In genomic region chr1:62487956-62488355, GRCh38 we compare ENCODE assay signal across 19 cellular contexts. TPM values are rescaled to one million over a fixed set of nuclear protein-coding genes. Genes with fewer than 3 reads are reported as not detected.
A peak's percentile ranks its signal among the peaks of the same experiment; 100 is the strongest.
DNase-seq lines count a peak whose midpoint lies in the region; ATAC-seq, FAIRE-seq and TF ChIP-seq lines count a peak whose summit lies in the region.
"Had no signal": no experiment of that assay in that cellular context is flagged by ENCODE, and none has a peak within 500 bp of the region (broad histone marks: within the 10 kb centered on the region; RNA-seq: fewer than 3 reads in every experiment).

No MANE protein-coding gene starts in this region.

- H3K4me1 Mint-ChIP-seq in GM23338 (peaks cover 13% of the 10 kb centered on the region), WTC11 (peaks cover 9% of the 10 kb centered on the region), nephron progenitor cell (no peaks in the 10 kb centered on the region)
- H3K4me1 Mint-ChIP-seq: CD4-positive, CD25-positive, alpha-beta regulatory T cell had no signal

- H3K79me2 ChIP-seq in GM23338 (replicated peaks; ENCODE audit: insufficient read depth): no peaks in the 10 kb centered on the region

- H3K4me3 Mint-ChIP-seq in GM23338 (no peak overlapping the region), WTC11 (no peak overlapping the region), nephron progenitor cell (no peak overlapping the region)
- H3K4me3 Mint-ChIP-seq: B cell; CD4-positive, CD25-positive, alpha-beta regulatory T cell; CD8-positive, alpha-beta T cell had no signal

- H3K27me3 Mint-ChIP-seq in GM23338 (ENCODE audit: insufficient read depth, low read depth, poor library complexity) (peaks cover 10% of the 10 kb centered on the region), WTC11 (ENCODE audit: low read depth) (no peaks in the 10 kb centered on the region), nephron progenitor cell (ENCODE audit: low read depth, poor library complexity) (no peaks in the 10 kb centered on the region)
- H3K27me3 Mint-ChIP-seq: B cell; CD4-positive, CD25-positive, alpha-beta regulatory T cell had no signal

- H3K4me3 ChIP-seq in GM23338: no peak overlapping the region
- H3K4me3 ChIP-seq: BLaER1 had no signal

- H3K27ac Mint-ChIP-seq in GM23338: no peak overlapping the region
- H3K27ac Mint-ChIP-seq in WTC11: peak overlapping the region; percentile 90; the same call in 1 of the 2 replicates
- peak overlapping the region; percentile 56 for H3K27ac Mint-ChIP-seq in nephron progenitor cell
- H3K27ac Mint-ChIP-seq: B cell; CD4-positive, CD25-positive, alpha-beta regulatory T cell; CD8-positive, alpha-beta T cell had no signal

- no peak for FAIRE-seq in H54 (lab: Jason Lieb, UNC)
- FAIRE-seq: GM12892 had no signal

- H3K27ac ChIP-seq in GM23338 (ENCODE audit: low read depth): no peak overlapping the region
- H3K27ac ChIP-seq: 22Rv1, BLaER1, C4-2B had no signal

- H3K27me3 ChIP-seq in GM23338 (ENCODE audit: insufficient read depth): no peaks in the 10 kb centered on the region
- H3K27me3 ChIP-seq: BLaER1 had no signal

- H3K36me3 ChIP-seq in GM23338 (ENCODE audit: insufficient read depth): no peaks in the 10 kb centered on the region

- no peak overlapping the region for H2AFZ ChIP-seq in GM23338

- H3K9me2 ChIP-seq in GM23338 (ENCODE audit: insufficient read depth): no peaks in the 10 kb centered on the region

- ATAC-seq in GM23338 (peak; percentile 93), WTC11 (peak; percentile 88), HG02623 (IDR thresholded peaks at IDR 0.05; ENCODE audit: unreplicated experiment) (no peak)
- ATAC-seq: CD8-positive, alpha-beta T cell had no signal

- no peak overlapping the region for H3K4me2 ChIP-seq in GM23338
- H3K4me2 ChIP-seq: BLaER1 had no signal

- DNase-seq in GM23338 (ENCODE audit: low spot score): peak; percentile 8
- DNase-seq in WTC11 (ENCODE audit: low spot score): no peak
- peak; percentile 5 for DNase-seq in iPS-NIHi11 (ENCODE audit: low spot score)
- no peak for DNase-seq in nephron progenitor cell
- DNase-seq in H54 (ENCODE audit: insufficient read length, low spot score): no peak
- no peak for DNase-seq in hypothalamus (lab: John Stamatoyannopoulos, UW)
- DNase-seq in activated T-cell treated with anti-CD3 and anti-CD28 coated beads, Interleukin-2, amount 50 U/mL, for 48 hours: no peak
- DNase-seq: Caco-2; CD4-positive, CD25-positive, alpha-beta regulatory T cell; CD8-positive, alpha-beta T cell; DMS153; DND-41; HCEC 1CT had no signal

- CTCF ChIA-PET in WTC11 (lab: Charles Lee): no interaction called here

- H3K36me3 Mint-ChIP-seq in GM23338 (ENCODE audit: low read depth) (peaks cover 6% of the 10 kb centered on the region; the same call in 2 of the 3 replicates), WTC11 (peaks cover 7% of the 10 kb centered on the region), nephron progenitor cell (ENCODE audit: low read depth) (peaks cover 55% of the 10 kb centered on the region)

- POLR2A ChIA-PET in WTC11 (lab: Charles Lee): no interaction called here

- no peaks in the 10 kb centered on the region for H3F3A ChIP-seq in GM23338 (replicated peaks; ENCODE audit: low read depth)

- no peaks in the 10 kb centered on the region for H4K20me1 ChIP-seq in GM23338 (replicated peaks; ENCODE audit: insufficient read depth)
- H4K20me1 ChIP-seq: BLaER1 had no signal

- H3K9me3 Mint-ChIP-seq in GM23338 (no peaks in the 10 kb centered on the region), WTC11 (no peaks in the 10 kb centered on the region), nephron progenitor cell (no peaks in the 10 kb centered on the region)
- H3K9me3 Mint-ChIP-seq: CD4-positive, CD25-positive, alpha-beta regulatory T cell; CD8-positive, alpha-beta T cell had no signal

- TF ChIP-seq POLR2A in H54 (IDR thresholded peaks at IDR 0.05; ENCODE audit: low read depth, low read length): no peak

- no peaks in the 10 kb centered on the region for H3K4me1 ChIP-seq in GM23338 (ENCODE audit: insufficient read depth)
- H3K4me1 ChIP-seq: BLaER1, Caco-2 had no signal

- no peak for TF ChIP-seq CTCF in GM23338 (conservative IDR thresholded peaks at IDR 0.05; ENCODE audit: low read depth in 2 of 2)
- no peak for TF ChIP-seq CTCF in WTC11 (IDR thresholded peaks at IDR 0.05)
- no peak for TF ChIP-seq CTCF in nephron progenitor cell (IDR thresholded peaks at IDR 0.05)

TF ChIP-seq in GM23338, 12 proteins besides CTCF, POLR2A, EP300 and RAD21:
- no peak for TF ChIP-seq EZH2 (IDR thresholded peaks at IDR 0.05; ENCODE audit: low read depth, unreplicated experiment)
- TF ChIP-seq, protein P1, sequence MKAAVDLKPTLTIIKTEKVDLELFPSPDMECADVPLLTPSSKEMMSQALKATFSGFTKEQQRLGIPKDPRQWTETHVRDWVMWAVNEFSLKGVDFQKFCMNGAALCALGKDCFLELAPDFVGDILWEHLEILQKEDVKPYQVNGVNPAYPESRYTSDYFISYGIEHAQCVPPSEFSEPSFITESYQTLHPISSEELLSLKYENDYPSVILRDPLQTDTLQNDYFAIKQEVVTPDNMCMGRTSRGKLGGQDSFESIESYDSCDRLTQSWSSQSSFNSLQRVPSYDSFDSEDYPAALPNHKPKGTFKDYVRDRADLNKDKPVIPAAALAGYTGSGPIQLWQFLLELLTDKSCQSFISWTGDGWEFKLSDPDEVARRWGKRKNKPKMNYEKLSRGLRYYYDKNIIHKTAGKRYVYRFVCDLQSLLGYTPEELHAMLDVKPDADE (IDR thresholded peaks at IDR 0.05): no peak

TF ChIP-seq in WTC11, 78 proteins besides CTCF, POLR2A, EP300 and RAD21 (continues in another document):
- TF ChIP-seq, protein P2, sequence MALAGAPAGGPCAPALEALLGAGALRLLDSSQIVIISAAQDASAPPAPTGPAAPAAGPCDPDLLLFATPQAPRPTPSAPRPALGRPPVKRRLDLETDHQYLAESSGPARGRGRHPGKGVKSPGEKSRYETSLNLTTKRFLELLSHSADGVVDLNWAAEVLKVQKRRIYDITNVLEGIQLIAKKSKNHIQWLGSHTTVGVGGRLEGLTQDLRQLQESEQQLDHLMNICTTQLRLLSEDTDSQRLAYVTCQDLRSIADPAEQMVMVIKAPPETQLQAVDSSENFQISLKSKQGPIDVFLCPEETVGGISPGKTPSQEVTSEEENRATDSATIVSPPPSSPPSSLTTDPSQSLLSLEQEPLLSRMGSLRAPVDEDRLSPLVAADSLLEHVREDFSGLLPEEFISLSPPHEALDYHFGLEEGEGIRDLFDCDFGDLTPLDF (CRISPR knock-in tag; IDR thresholded peaks at IDR 0.05): no peak
- TF ChIP-seq JUN (CRISPR knock-in tag; IDR thresholded peaks at IDR 0.05) (no peak), CBFB (CRISPR knock-in tag; IDR thresholded peaks at IDR 0.05; ENCODE audit: low read depth) (no peak), AFF4 (CRISPR knock-in tag; IDR thresholded peaks at IDR 0.05; ENCODE audit: borderline replicate concordance) (no peak), TEAD1 (CRISPR knock-in tag; IDR thresholded peaks at IDR 0.05) (no peak), RORB (CRISPR knock-in tag; IDR thresholded peaks at IDR 0.05) (no peak)
- TF ChIP-seq, protein P3, sequence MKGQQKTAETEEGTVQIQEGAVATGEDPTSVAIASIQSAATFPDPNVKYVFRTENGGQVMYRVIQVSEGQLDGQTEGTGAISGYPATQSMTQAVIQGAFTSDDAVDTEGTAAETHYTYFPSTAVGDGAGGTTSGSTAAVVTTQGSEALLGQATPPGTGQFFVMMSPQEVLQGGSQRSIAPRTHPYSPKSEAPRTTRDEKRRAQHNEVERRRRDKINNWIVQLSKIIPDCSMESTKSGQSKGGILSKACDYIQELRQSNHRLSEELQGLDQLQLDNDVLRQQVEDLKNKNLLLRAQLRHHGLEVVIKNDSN (CRISPR knock-in tag; IDR thresholded peaks at IDR 0.05): no peak

RNA-seq across cellular contexts. Expression of gene USP1, which starts 51.1 kb away (rescaled TPM):
- total RNA-seq in GM23338 (2014; rRNA removed; shearing (Covaris generic)): 45.2 and 45.6 TPM in 2 replicates
- polyA plus RNA-seq in GM23338 (2016; fragmentation: Nextera tagmentation; extraction: Ambion mirVana): 53.3 and 74.6 TPM in 2 replicates
- total RNA-seq in WTC11 (2021): 34.6 to 37.4 TPM (median 35.2 TPM) in 3 replicates

Comparison
In these comparisons a context has a peak if more than half of its experiments do, and no peak if none do; other contexts are left out.
1. DNase-seq: peak in GM23338 (single experiment) and iPS-NIHi11 (single experiment); none in WTC11 (single experiment), nephron progenitor cell (single experiment), H54 (single experiment), hypothalamus (0 of 51) and activated T-cell treated with anti-CD3 and anti-CD28 coated beads, Interleukin-2, amount 50 U/mL, for 48 hours (0 of 2).